17 cellular contexts compared by ENCODE assay signal in genomic region chr6:47187883-47188587, GRCh38.
DNase-seq lines count a peak whose midpoint lies in the region; ATAC-seq and TF ChIP-seq lines count a peak whose summit lies in the region.
"Had no signal": no experiment of that assay in that cellular context is flagged by ENCODE, and none has a peak within 500 bp of the region (broad histone marks: within the 10 kb centered on the region; RNA-seq: fewer than 3 reads in every experiment).

No MANE protein-coding gene starts in this region.

- H3K36me3 Mint-ChIP-seq in Calu3 (ENCODE audit: insufficient read depth, unreplicated experiment): no peaks in the 10 kb centered on the region
- no peaks in the 10 kb centered on the region for H3K36me3 Mint-ChIP-seq in activated naive CD8-positive, alpha-beta T cell treated with anti-CD3 and anti-CD28 coated beads, Interleukin-2, amount 50 U/mL, for 24 hours (ENCODE audit: low read depth)
- H3K36me3 Mint-ChIP-seq: mesothelial cell of epicardium had no signal

- H3K9me3 ChIP-seq in fibroblast of lung (ENCODE audit: control insufficient read depth, insufficient read depth, low read depth, low read length): no peaks in the 10 kb centered on the region
- H3K9me3 ChIP-seq: heart right ventricle, right atrium auricular region, SJCRH30 had no signal

- POLR2A ChIA-PET in RWPE1 (lab: Yijun Ruan, JAX; ENCODE audit: low non-redundant PET): no interaction called here

- H3K27ac ChIP-seq in RWPE1: peak overlapping the region; percentile 79
- H3K27ac ChIP-seq in fibroblast of lung (ENCODE audit: insufficient read depth, low read length): no peak overlapping the region
- H3K27ac ChIP-seq: heart right ventricle, right atrium auricular region, SJCRH30 had no signal

- peak overlapping the region; percentile 81 for H3K27ac Mint-ChIP-seq in Calu3 (ENCODE audit: unreplicated experiment)
- H3K27ac Mint-ChIP-seq in activated naive CD8-positive, alpha-beta T cell treated with anti-CD3 and anti-CD28 coated beads, Interleukin-2, amount 50 U/mL, for 24 hours: no peak overlapping the region
- H3K27ac Mint-ChIP-seq: mesothelial cell of epicardium; T-helper 2 cell treated with Interferon-gamma antibody and Interleukin-4, amounts not matched to agents 5 μg/mL and 100 μg/mL, for 36 hours had no signal

- H3K27me3 Mint-ChIP-seq in Calu3 (ENCODE audit: unreplicated experiment): no peaks in the 10 kb centered on the region
- peaks cover 1% of the 10 kb centered on the region for H3K27me3 Mint-ChIP-seq in activated naive CD8-positive, alpha-beta T cell treated with anti-CD3 and anti-CD28 coated beads, Interleukin-2, amount 50 U/mL, for 24 hours

- no peaks in the 10 kb centered on the region for H3K27me3 ChIP-seq in fibroblast of lung (ENCODE audit: control insufficient read depth, insufficient read depth, low read length)
- H3K27me3 ChIP-seq: heart right ventricle, right atrium auricular region, SJCRH30 had no signal

- CTCF ChIA-PET in Calu3 (lab: Charles Lee): interaction anchor here (0.7 to 1.3 kb wide), 5 partner anchors 13 to 554 kb away, joined by 3 to 5 read pairs (median 3); no protein-coding TSS in a partner anchor
- CTCF ChIA-PET in RWPE1 (lab: Yijun Ruan, JAX): no interaction called here

- no peaks in the 10 kb centered on the region for H3K9me3 Mint-ChIP-seq in Calu3 (ENCODE audit: low read depth, unreplicated experiment)
- no peaks in the 10 kb centered on the region for H3K9me3 Mint-ChIP-seq in activated naive CD8-positive, alpha-beta T cell treated with anti-CD3 and anti-CD28 coated beads, Interleukin-2, amount 50 U/mL, for 24 hours
- H3K9me3 Mint-ChIP-seq: T-helper 2 cell treated with Interferon-gamma antibody and Interleukin-4, amounts not matched to agents 5 μg/mL and 100 μg/mL, for 36 hours had no signal

- no peaks in the 10 kb centered on the region for H3K36me3 ChIP-seq in fibroblast of lung (ENCODE audit: control insufficient read depth, insufficient read depth, low read length)
- H3K36me3 ChIP-seq: heart right ventricle, right atrium auricular region, SJCRH30 had no signal

- peak overlapping the region; percentile 52 for H3K4me2 ChIP-seq in fibroblast of lung (ENCODE audit: extremely low read depth, insufficient read depth, low read length)

- no peaks in the 10 kb centered on the region for H4K20me1 ChIP-seq in fibroblast of lung (ENCODE audit: control insufficient read depth, extremely low read depth, insufficient read depth, low read length)

- no TSS peak for BruUV-seq in Calu3 (replicated peaks; lab: Mats Ljungman, UMichigan)

- intact Hi-C loops in Calu3 (cut with micrococcal nuclease; ENCODE audit: unreplicated experiment): loop anchor here (1.0 to 5.0 kb wide), 4 partner anchors 53 to 114 kb away; no protein-coding TSS in a partner anchor

- H3K9ac ChIP-seq in fibroblast of lung (ENCODE audit: insufficient read depth, low read length): no peak overlapping the region

- peaks cover 7% of the 10 kb centered on the region for H3K4me1 ChIP-seq in fibroblast of lung (ENCODE audit: control insufficient read depth, extremely low read depth, insufficient read depth, low read length)
- H3K4me1 ChIP-seq: heart right ventricle, right atrium auricular region, SJCRH30 had no signal

- no peak overlapping the region for H2AFZ ChIP-seq in fibroblast of lung (ENCODE audit: low read length)

- no peak overlapping the region for H3K4me3 ChIP-seq in fibroblast of lung (replicated peaks in 1 of 4; ENCODE audit: control extremely low read depth in 1 of 4, insufficient read depth in 1 of 4, low read depth in 3 of 4, low read length in 4 of 4)
- H3K4me3 ChIP-seq: heart right ventricle, right atrium auricular region, SJCRH30 had no signal

- DNase-seq in Calu3 (no peak), RWPE1 (ENCODE audit: low spot score) (no peak), fibroblast of lung (ENCODE audit: low read depth in 2 of 2) (peak; percentile 41 to 42), mucosa of gallbladder (ENCODE audit: low spot score) (peak; percentile 41)
- no peak for DNase-seq in activated effector memory CD4-positive, alpha-beta T cell treated with anti-CD3 and anti-CD28 coated beads, Interleukin-2, amount 50 U/mL, for 16 hours
- DNase-seq in activated naive CD8-positive, alpha-beta T cell treated with anti-CD3 and anti-CD28 coated beads, Interleukin-2, amount 50 U/mL, for 24 hours: no peak
- no peak for DNase-seq in stimulated activated naive CD4-positive, alpha-beta T cell (lab: John Stamatoyannopoulos, UW)
- DNase-seq: amygdala, heart right ventricle, NCI-H1694 treated with DMSO at 0.1 percent for 48 hours, NCI-H446 treated with DMSO at 0.1 percent for 48 hours, SJCRH30 had no signal

- peak overlapping the region; percentile 21 for H3K4me3 Mint-ChIP-seq in Calu3 (ENCODE audit: low read depth, unreplicated experiment)
- no peak overlapping the region for H3K4me3 Mint-ChIP-seq in activated naive CD8-positive, alpha-beta T cell treated with anti-CD3 and anti-CD28 coated beads, Interleukin-2, amount 50 U/mL, for 24 hours
- H3K4me3 Mint-ChIP-seq: mesothelial cell of epicardium; T-helper 2 cell treated with Interferon-gamma antibody and Interleukin-4, amounts not matched to agents 5 μg/mL and 100 μg/mL, for 36 hours had no signal

- H3K79me2 ChIP-seq in fibroblast of lung (ENCODE audit: control insufficient read depth, insufficient read depth, low read length): no peaks in the 10 kb centered on the region

- H3K4me1 Mint-ChIP-seq in Calu3 (ENCODE audit: low read depth, unreplicated experiment): peaks cover 51% of the 10 kb centered on the region
- no peaks in the 10 kb centered on the region for H3K4me1 Mint-ChIP-seq in activated naive CD8-positive, alpha-beta T cell treated with anti-CD3 and anti-CD28 coated beads, Interleukin-2, amount 50 U/mL, for 24 hours

- ATAC-seq in HG03095 (IDR thresholded peaks at IDR 0.05; ENCODE audit: unreplicated experiment): no peak
- no peak for ATAC-seq in activated naive CD8-positive, alpha-beta T cell treated with anti-CD3 and anti-CD28 coated beads, Interleukin-2, amount 50 U/mL, for 24 hours
- ATAC-seq: activated CD4-positive, CD25-positive, alpha-beta regulatory T cell treated with anti-CD3 and anti-CD28 coated beads, Interleukin-2, amount 50 U/mL, for 24 hours; heart right ventricle had no signal

- no peak for TF ChIP-seq CTCF in Calu3 (IDR thresholded peaks at IDR 0.05; ENCODE audit: unreplicated experiment)
- TF ChIP-seq CTCF in RWPE1 (conservative IDR thresholded peaks at IDR 0.05; ENCODE audit: low read depth): no peak
- no peak for TF ChIP-seq CTCF in fibroblast of lung (conservative IDR thresholded peaks at IDR 0.05 in 1 of 2, IDR thresholded peaks at IDR 0.05 in 1 of 2; ENCODE audit: low read depth in 1 of 2, low read length in 2 of 2)

Comparison
In these comparisons a context has a peak if more than half of its experiments do, and no peak if none do; other contexts are left out.
1. DNase-seq: peak in fibroblast of lung (2 of 2) and mucosa of gallbladder (single experiment); none in Calu3 (single experiment), RWPE1 (single experiment), activated effector memory CD4-positive, alpha-beta T cell treated with anti-CD3 and anti-CD28 coated beads, Interleukin-2, amount 50 U/mL, for 16 hours (single experiment), activated naive CD8-positive, alpha-beta T cell treated with anti-CD3 and anti-CD28 coated beads, Interleukin-2, amount 50 U/mL, for 24 hours (single experiment) and stimulated activated naive CD4-positive, alpha-beta T cell (0 of 6).